ENCODE assay signal across 14 cellular contexts in genomic region chr21:45559216-45560105, GRCh38.
"Had no signal": no experiment of that assay in that cellular context is flagged by ENCODE, and none has a peak within 500 bp of the region (broad histone marks: within the 10 kb centered on the region; RNA-seq: fewer than 3 reads in every experiment).

No MANE protein-coding gene starts in this region.

- H3K4me3 Mint-ChIP-seq: activated T-helper 1 cell treated with anti-CD3 and anti-CD28 coated beads, Interleukin-12 subunit alpha, Interleukin-12 subunit beta, Interleukin-2, Interleukin-4 antibody, amounts not matched to agents 30 ng/mL and 10 ng/mL and 1 ng/mL, durations not matched to agents 14 hours and 24 hours and 36 hours; nephron progenitor cell had no signal

- DNase-seq: activated CD4-positive, alpha-beta T cell treated with anti-CD3 and anti-CD28 coated beads, Interleukin-2, amount 50 U/mL, for 48 hours; activated naive CD4-positive, alpha-beta T cell; cortex of kidney; effector CD8-positive, alpha-beta T cell; heart right ventricle; mammary epithelial cell; nephron progenitor cell; ovary had no signal

- ATAC-seq: activated CD4-positive, CD25-positive, alpha-beta regulatory T cell treated with anti-CD3 and anti-CD28 coated beads, Interleukin-2, amount 50 U/mL, for 24 hours; heart right ventricle had no signal

- H3K9me3 ChIP-seq: ovary, stomach, vagina had no signal

- H3K4me1 ChIP-seq: vagina had no signal

- H3K27ac ChIP-seq: cardiac muscle cell, heart right ventricle, ovary, skin epidermis, stomach, vagina had no signal

- H3K36me3 ChIP-seq: cardiac muscle cell, heart right ventricle, ovary, stomach, vagina had no signal

- H3K9me3 Mint-ChIP-seq: activated T-helper 1 cell treated with anti-CD3 and anti-CD28 coated beads, Interleukin-12 subunit alpha, Interleukin-12 subunit beta, Interleukin-2, Interleukin-4 antibody, amounts not matched to agents 30 ng/mL and 10 ng/mL and 1 ng/mL, durations not matched to agents 14 hours and 24 hours and 36 hours had no signal

- H3K4me3 ChIP-seq: cardiac muscle cell, heart right ventricle, ovary, skin epidermis, stomach, vagina had no signal

- H3K27me3 ChIP-seq: cardiac muscle cell, ovary, vagina had no signal
